In the genomic region with DNA sequence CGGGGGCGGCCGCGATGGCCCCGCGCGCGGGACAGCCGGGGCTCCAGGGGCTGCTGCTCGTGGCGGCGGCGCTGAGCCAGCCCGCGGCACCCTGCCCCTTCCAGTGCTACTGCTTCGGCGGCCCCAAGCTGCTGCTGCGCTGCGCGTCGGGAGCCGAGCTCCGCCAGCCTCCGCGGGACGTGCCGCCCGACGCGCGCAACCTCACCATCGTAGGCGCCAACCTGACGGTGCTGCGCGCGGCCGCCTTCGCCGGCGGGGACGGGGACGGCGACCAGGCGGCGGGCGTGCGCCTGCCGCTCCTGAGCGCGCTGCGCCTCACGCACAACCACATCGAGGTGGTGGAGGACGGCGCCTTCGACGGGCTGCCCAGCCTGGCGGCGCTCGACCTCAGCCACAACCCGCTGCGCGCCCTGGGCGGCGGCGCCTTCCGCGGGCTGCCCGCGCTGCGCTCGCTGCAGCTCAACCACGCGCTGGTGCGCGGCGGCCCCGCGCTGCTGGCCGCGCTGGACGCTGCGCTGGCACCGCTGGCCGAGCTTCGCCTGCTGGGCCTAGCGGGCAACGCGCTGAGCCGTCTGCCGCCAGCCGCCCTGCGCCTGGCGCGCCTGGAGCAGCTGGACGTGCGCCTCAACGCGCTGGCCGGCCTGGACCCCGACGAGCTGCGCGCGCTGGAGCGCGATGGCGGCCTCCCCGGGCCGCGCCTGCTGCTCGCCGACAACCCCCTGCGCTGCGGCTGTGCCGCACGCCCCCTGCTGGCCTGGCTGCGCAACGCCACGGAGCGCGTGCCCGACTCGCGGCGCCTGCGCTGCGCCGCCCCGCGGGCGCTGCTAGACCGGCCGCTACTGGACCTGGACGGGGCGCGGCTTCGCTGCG, we compare ENCODE assay signal across 8 cellular contexts. TPM values are rescaled to one million over a fixed set of nuclear protein-coding genes. Genes with fewer than 3 reads are reported as not detected.
DNase-seq lines count a peak whose midpoint lies in the region; ATAC-seq and TF ChIP-seq lines count a peak whose summit lies in the region.

No MANE protein-coding gene starts in this region.

- H3K9me3 Mint-ChIP-seq in endodermal cell = no peaks in the 10 kb centered on the region

- H3K36me3 Mint-ChIP-seq in endodermal cell (ENCODE audit: low read depth) = no peaks in the 10 kb centered on the region

- no peak overlapping the region for H3K9ac ChIP-seq in endodermal cell (ENCODE audit: extremely low read depth, low read length, poor library complexity, severe bottlenecking)

- DNase-seq in AG08396 (ENCODE audit: low spot score) (peak; percentile 99), NCI-H524 treated with DMSO at 0.1 percent for 48 hours (lab: John Stamatoyannopoulos, UW) (peak; percentile 10), endodermal cell (peak; percentile 97)
- DNase-seq in activated CD8-positive, alpha-beta memory T cell treated with anti-CD3 and anti-CD28 coated beads for 48 hours (ENCODE audit: low read depth in 2 of 3, low spot score in 2 of 3) = peak; percentile 77 to 81 (median 81)
- peak; percentile 66 for DNase-seq in stimulated activated CD8-positive, alpha-beta memory T cell treated with anti-CD3 and anti-CD28 coated beads, Interleukin-15, amount 100 ng/mL, for 1 hour (ENCODE audit: low read depth)

- no peaks in the 10 kb centered on the region for H3K36me3 ChIP-seq in endodermal cell (ENCODE audit: control insufficient read depth, insufficient read depth, low read length)
- no peaks in the 10 kb centered on the region for H3K36me3 ChIP-seq in mesodermal cell (ENCODE audit: control insufficient read depth, insufficient read depth, low read length)

- H3K9me3 ChIP-seq in endodermal cell (ENCODE audit: control insufficient read depth, low read length) = no peaks in the 10 kb centered on the region
- H3K9me3 ChIP-seq in mesodermal cell (ENCODE audit: control insufficient read depth, low read length) = no peaks in the 10 kb centered on the region

- H3K4me3 ChIP-seq in endodermal cell (ENCODE audit: low read length) = peak overlapping the region; percentile 45
- peak overlapping the region; percentile 40 for H3K4me3 ChIP-seq in mesodermal cell (ENCODE audit: extremely low read depth, insufficient read depth, low read length, poor library complexity, severe bottlenecking)

- peaks cover 74% of the 10 kb centered on the region for H3K27me3 Mint-ChIP-seq in endodermal cell (ENCODE audit: insufficient read depth)

- peaks cover 81% of the 10 kb centered on the region for H3K27me3 ChIP-seq in endodermal cell (ENCODE audit: control insufficient read depth, insufficient read depth, low read length, poor library complexity, severe bottlenecking)

- WGBS in endodermal cell (ENCODE audit: insufficient coverage in 1 of 2, insufficient read length in 1 of 2), 2 experiments = 1% methylated on average over 27 to 140 of the region's 140 CpGs
- 0 to 1% methylated on average over 122 to 123 of the region's 140 CpGs for WGBS in mesodermal cell (ENCODE audit: insufficient coverage in 2 of 2), 2 experiments

- no peak overlapping the region for H3K27ac Mint-ChIP-seq in endodermal cell

- H3K4me1 ChIP-seq in endodermal cell (ENCODE audit: control insufficient read depth, insufficient read depth, low read length) = peaks cover 4% of the 10 kb centered on the region
- peaks cover 3% of the 10 kb centered on the region for H3K4me1 ChIP-seq in mesodermal cell (ENCODE audit: control insufficient read depth, insufficient read depth, low read length, poor library complexity, severe bottlenecking)

- peak; percentile 94 for TF ChIP-seq CTCF in endodermal cell (conservative IDR thresholded peaks at IDR 0.05)

- peaks cover 4% of the 10 kb centered on the region for H3K4me1 Mint-ChIP-seq in endodermal cell

- H3K27ac ChIP-seq in endodermal cell (ENCODE audit: low read depth, low read length) (no peak overlapping the region), mesodermal cell (ENCODE audit: low read depth, low read length, severe bottlenecking) (no peak overlapping the region)

- peak overlapping the region; percentile 54 for H3K4me3 Mint-ChIP-seq in endodermal cell

- ATAC-seq in GM19025 (IDR thresholded peaks at IDR 0.05; ENCODE audit: low read depth, unreplicated experiment) (peak; percentile 85), HG03342 (IDR thresholded peaks at IDR 0.05; ENCODE audit: unreplicated experiment) (peak; percentile 75)

RNA-seq across cellular contexts. Expression of a gene that starts 0.7 kb away (rescaled TPM):
- under 1 TPM in 1 of 2 donors, not detected in 1; 0.13 TPM for total RNA-seq in endodermal cell
- polyA plus RNA-seq in endodermal cell (2013, experiment 1 of 2) = 0.28 TPM
- polyA plus RNA-seq in endodermal cell (2013, experiment 2 of 2) = 0.21 TPM
- polyA plus RNA-seq in mesodermal cell (2013, experiment 1 of 2) = 1.3 TPM
- 1.1 TPM for polyA plus RNA-seq in mesodermal cell (2013, experiment 2 of 2)

Comparison
In these comparisons a context has a peak if more than half of its experiments do, and no peak if none do; other contexts are left out.
1. DNase-seq: peak in every context shown above with its lines; median percentile 99 in AG08396; 97 in endodermal cell; 81 in activated CD8-positive, alpha-beta memory T cell treated with anti-CD3 and anti-CD28 coated beads for 48 hours; 66 in stimulated activated CD8-positive, alpha-beta memory T cell treated with anti-CD3 and anti-CD28 coated beads, Interleukin-15, amount 100 ng/mL, for 1 hour; 10 in NCI-H524 treated with DMSO at 0.1 percent for 48 hours.